ENCODE assay signal across 15 cellular contexts in the genomic region with DNA sequence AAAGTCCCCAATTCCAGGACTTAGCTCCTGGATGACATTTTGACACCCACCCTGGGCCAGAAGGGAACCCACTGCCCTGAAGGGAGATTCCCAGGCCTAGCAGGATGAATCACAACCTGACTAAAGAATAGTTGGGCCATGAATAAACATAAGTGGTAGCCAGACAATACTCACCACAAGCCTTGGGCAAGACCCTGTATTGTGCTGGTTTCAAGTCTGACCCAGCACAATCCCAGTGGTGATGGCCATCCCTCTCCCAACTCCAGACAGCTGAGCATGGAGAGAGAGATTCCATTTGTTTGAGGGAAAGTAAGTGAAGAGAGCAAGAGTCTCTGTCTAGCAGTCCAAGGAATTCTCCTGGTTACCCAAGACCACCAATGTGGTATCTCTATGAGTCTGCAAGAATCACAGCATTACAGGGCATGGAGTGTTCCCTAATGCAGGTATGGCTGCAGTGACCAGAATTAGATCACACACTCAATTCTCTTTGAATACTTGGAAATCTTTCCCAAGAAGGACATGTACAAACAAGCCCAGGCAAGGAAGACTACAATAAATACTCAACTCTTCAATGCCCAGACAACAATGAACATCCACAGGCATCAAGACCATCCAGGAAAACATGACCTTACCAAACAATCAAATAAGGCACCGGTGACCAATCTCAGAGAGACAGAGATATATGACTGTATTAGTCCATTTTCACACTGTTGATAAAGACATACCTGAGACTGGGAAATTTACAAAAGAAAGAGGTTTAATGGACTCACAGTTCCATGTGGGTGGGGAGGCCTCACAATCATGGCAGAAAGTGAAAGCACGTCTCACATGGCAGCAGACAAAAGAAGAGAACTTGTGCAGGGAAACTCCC.
DNase-seq lines count a peak whose midpoint lies in the region; ATAC-seq, FAIRE-seq and TF ChIP-seq lines count a peak whose summit lies in the region.
"Had no signal": no experiment of that assay in that cellular context is flagged by ENCODE, and none has a peak within 500 bp of the region (broad histone marks: within the 10 kb centered on the region; RNA-seq: fewer than 3 reads in every experiment).

No MANE protein-coding gene starts in this region.

- H3K9ac ChIP-seq in GM23248, result no peak overlapping the region
- H3K9ac ChIP-seq in astrocyte (ENCODE audit: low read length), result no peak overlapping the region

- CTCF ChIA-PET in AG04450 (lab: Charles Lee), result no interaction called here

- no peaks in the 10 kb centered on the region for H3K27me3 Mint-ChIP-seq in astrocyte (ENCODE audit: low read depth, unreplicated experiment)
- H3K27me3 Mint-ChIP-seq: CD4-positive, alpha-beta T cell had no signal

- H3K27ac Mint-ChIP-seq in astrocyte (ENCODE audit: unreplicated experiment), result peak overlapping the region; percentile 98
- H3K27ac Mint-ChIP-seq: CD4-positive, alpha-beta T cell had no signal

- H3F3A ChIP-seq in GM23248 (ENCODE audit: insufficient read depth), result peaks cover 11% of the 10 kb centered on the region; the same call in 1 of the 2 replicates

- H3K4me2 ChIP-seq in GM23248 (ENCODE audit: unreplicated experiment) (no peak overlapping the region), astrocyte (ENCODE audit: low read length) (no peak overlapping the region)

- peak overlapping the region; percentile 21 for H3K4me3 Mint-ChIP-seq in astrocyte (ENCODE audit: unreplicated experiment)
- H3K4me3 Mint-ChIP-seq: CD4-positive, alpha-beta T cell had no signal

- DNase-seq in AG04450 (ENCODE audit: low read depth, low spot score), result peak; percentile 15
- peak; percentile 87 for DNase-seq in GM23248
- peak; percentile 84 for DNase-seq in astrocyte (ENCODE audit: low read depth)
- peak; percentile 87 for DNase-seq in kidney tubule cell (ENCODE audit: low spot score)
- DNase-seq in NCI-H510A treated with DMSO at 0.1 percent for 48 hours (lab: John Stamatoyannopoulos, UW), result no peak
- no peak for DNase-seq in stimulated activated naive CD4-positive, alpha-beta T cell treated with Interleukin-2 at 50 U/mL for 16 hours (lab: John Stamatoyannopoulos, UW)
- DNase-seq: activated CD4-positive, CD25-positive, alpha-beta regulatory T cell treated with anti-CD3 and anti-CD28 coated beads, Interleukin-2, amount 50 U/mL, for 72 hours; CD4-positive, alpha-beta T cell; effector CD8-positive, alpha-beta T cell; lower lobe of right lung had no signal

- no peak for TF ChIP-seq CTCF in AG04450 (IDR thresholded peaks at IDR 0.05; ENCODE audit: low read depth, low read length)
- no peak for TF ChIP-seq CTCF in astrocyte (IDR thresholded peaks at IDR 0.05; ENCODE audit: insufficient read depth, low read depth, low read length)

- no peaks in the 10 kb centered on the region; the same call in 1 of the 2 replicates for H3K9me3 ChIP-seq in AG04450 (ENCODE audit: control insufficient read depth, insufficient read depth, low read length)
- no peaks in the 10 kb centered on the region for H3K9me3 ChIP-seq in GM23248 (ENCODE audit: low read depth)
- H3K9me3 ChIP-seq in astrocyte (ENCODE audit: insufficient read depth, low read depth, low read length), result no peaks in the 10 kb centered on the region
- H3K9me3 ChIP-seq: lower lobe of right lung, neutrophil had no signal

- H3K4me1 ChIP-seq in GM23248 (ENCODE audit: insufficient read depth) (peaks cover 16% of the 10 kb centered on the region), astrocyte (ENCODE audit: insufficient read depth, low read length) (peaks cover 7% of the 10 kb centered on the region)
- H3K4me1 ChIP-seq: lower lobe of right lung had no signal

- 92 to 95% methylated on average over 2 of the region's 2 CpGs for WGBS in GM23248 (ENCODE audit: low coverage in 1 of 2, low lambda C conversion rate in 2 of 2, missing lambda C conversion rate in 2 of 2), 2 experiments

- ATAC-seq in HG03354 (IDR thresholded peaks at IDR 0.05; ENCODE audit: poor library complexity, severe bottlenecking, unreplicated experiment) (no peak), GM18870 (IDR thresholded peaks at IDR 0.05; ENCODE audit: unreplicated experiment) (no peak)
- ATAC-seq: lower lobe of right lung had no signal

- H3K27ac ChIP-seq in AG04450 (ENCODE audit: low read depth, low read length) (peak overlapping the region; percentile 25), GM23248 (peak overlapping the region; percentile 71), astrocyte (ENCODE audit: low read depth, low read length) (peak overlapping the region; percentile 41)
- H3K27ac ChIP-seq: HL-60, lower lobe of right lung, neutrophil, SK-N-MC had no signal

- no peaks in the 10 kb centered on the region; the same call in 1 of the 2 replicates for H3K9me2 ChIP-seq in GM23248 (ENCODE audit: insufficient read depth)

- no peak overlapping the region for H2AFZ ChIP-seq in GM23248
- no peak overlapping the region for H2AFZ ChIP-seq in astrocyte (ENCODE audit: low read depth, low read length)

- peaks cover 32% of the 10 kb centered on the region for H3K36me3 Mint-ChIP-seq in astrocyte (ENCODE audit: low read depth, unreplicated experiment)

- H3K36me3 ChIP-seq in GM23248 (ENCODE audit: low read depth), result no peaks in the 10 kb centered on the region
- no peaks in the 10 kb centered on the region for H3K36me3 ChIP-seq in astrocyte (ENCODE audit: insufficient read depth, low read length)
- H3K36me3 ChIP-seq: neutrophil had no signal

- no peak overlapping the region for H3K4me3 ChIP-seq in AG04450 (ENCODE audit: low read depth, low read length)
- no peak overlapping the region for H3K4me3 ChIP-seq in GM23248
- H3K4me3 ChIP-seq in astrocyte (ENCODE audit: insufficient read depth, low read depth, low read length), result no peak overlapping the region
- H3K4me3 ChIP-seq: lower lobe of right lung, SK-N-MC had no signal

- no peaks in the 10 kb centered on the region for H3K79me2 ChIP-seq in GM23248 (ENCODE audit: insufficient read depth)
- H3K79me2 ChIP-seq in astrocyte (ENCODE audit: insufficient read depth, low read length), result no peaks in the 10 kb centered on the region

- H4K20me1 ChIP-seq in GM23248 (ENCODE audit: insufficient read depth) (no peaks in the 10 kb centered on the region), astrocyte (ENCODE audit: insufficient read depth, low read length) (no peaks in the 10 kb centered on the region)

- POLR2A ChIA-PET in AG04450 (lab: Yijun Ruan, JAX), result no interaction called here

- H3K27me3 ChIP-seq in AG04450 (ENCODE audit: control insufficient read depth, insufficient read depth, low read length), result no peaks in the 10 kb centered on the region
- H3K27me3 ChIP-seq in GM23248 (replicated peaks; ENCODE audit: insufficient read depth), result no peaks in the 10 kb centered on the region
- no peaks in the 10 kb centered on the region for H3K27me3 ChIP-seq in astrocyte (ENCODE audit: insufficient read depth, low read length)
- H3K27me3 ChIP-seq: neutrophil had no signal

- FAIRE-seq in astrocyte (lab: Jason Lieb, UNC), result peak; percentile 67

- peaks cover 15% of the 10 kb centered on the region for H3K4me1 Mint-ChIP-seq in astrocyte (ENCODE audit: low read depth, unreplicated experiment)

- in situ Hi-C loops in GM23248 (cut with MboI), result no loop called here

- peaks cover 14% of the 10 kb centered on the region for H3K9me3 Mint-ChIP-seq in astrocyte (ENCODE audit: unreplicated experiment)

Comparison
In these comparisons a context has a peak if more than half of its experiments do, and no peak if none do; other contexts are left out.
1. DNase-seq: peak in AG04450 (single experiment), GM23248 (single experiment), astrocyte (single experiment) and kidney tubule cell (single experiment); none in NCI-H510A treated with DMSO at 0.1 percent for 48 hours (single experiment) and stimulated activated naive CD4-positive, alpha-beta T cell treated with Interleukin-2 at 50 U/mL for 16 hours (single experiment).
2. Peak in every context shown above with its lines, with median percentiles within 50 percentile points of each other: H3K27ac ChIP-seq.